In genomic region chr4:7360802-7361201, GRCh38 we compare ENCODE assay signal across 25 cellular contexts.
"Had no signal": no experiment of that assay in that cellular context is flagged by ENCODE, and none has a peak within 500 bp of the region (broad histone marks: within the 10 kb centered on the region; RNA-seq: fewer than 3 reads in every experiment).

No MANE protein-coding gene starts in this region.

- H3K4me3 ChIP-seq: ascending aorta, colonic mucosa, heart right ventricle, lower lobe of right lung, mucosa of descending colon, prostate gland, right atrium auricular region, tibial nerve had no signal

- H3K36me3 ChIP-seq: ascending aorta, brain microvascular endothelial cell, colonic mucosa, heart right ventricle, lower lobe of right lung, prostate gland, right atrium auricular region, tibial nerve had no signal

- H3K4me3 Mint-ChIP-seq: activated CD8-positive, alpha-beta T cell treated with anti-CD3 and anti-CD28 coated beads, Interleukin-2, amount 10 ng/mL, durations not matched to agents 7 days and 5 days; activated T-helper 17 cell treated with anti-CD3 and anti-CD28 coated beads, Interleukin-2, amount 50 U/mL, for 72 hours; naive thymus-derived CD4-positive, alpha-beta T cell; T-cell; T-helper 2 cell treated with Interferon-gamma antibody and Interleukin-4, amounts not matched to agents 5 μg/mL and 100 μg/mL, for 36 hours had no signal

- DNase-seq: activated CD4-positive, alpha-beta T cell treated with anti-CD3 and anti-CD28 coated beads, Interleukin-2, amount 50 U/mL, for 1 hour; activated CD4-positive, CD25-positive, alpha-beta regulatory T cell treated with anti-CD3 and anti-CD28 coated beads, Interleukin-2, amount 50 U/mL, for 72 hours; activated CD8-positive, alpha-beta T cell treated with anti-CD3 and anti-CD28 coated beads, Interleukin-2, amount 10 ng/mL, durations not matched to agents 7 days and 5 days; brain microvascular endothelial cell; central memory CD4-positive, alpha-beta T cell; islet precursor cell; lower lobe of right lung; mesendoderm; naive thymus-derived CD4-positive, alpha-beta T cell; stimulated activated CD4-positive, alpha-beta T cell treated with anti-CD3 and anti-CD28 coated beads, Interleukin-4, amount 100 ng/mL, for 24 hours; stimulated activated naive CD8-positive, alpha-beta T cell treated with anti-CD3 and anti-CD28 coated beads, Interleukin-15, Interleukin-2, amounts not matched to agents 100 U/mL and 50 U/mL, for 24 hours; T-cell; WERI-Rb-1 had no signal

- H3K4me1 ChIP-seq: colonic mucosa, prostate gland had no signal

- FAIRE-seq: TTC549, urothelium cell line had no signal

- H3K9me3 Mint-ChIP-seq: activated T-helper 17 cell treated with anti-CD3 and anti-CD28 coated beads, Interleukin-2, amount 50 U/mL, for 72 hours; T-cell; T-helper 2 cell treated with Interferon-gamma antibody and Interleukin-4, amounts not matched to agents 5 μg/mL and 100 μg/mL, for 36 hours had no signal

- H3K36me3 Mint-ChIP-seq: activated naive CD4-positive, alpha-beta T cell treated with anti-CD3 and anti-CD28 coated beads, Interleukin-2, amount 50 U/mL, for 72 hours; naive thymus-derived CD4-positive, alpha-beta T cell; T-cell had no signal

- H3K27me3 ChIP-seq: ascending aorta, colonic mucosa, right atrium auricular region, tibial nerve had no signal

- H3K27me3 Mint-ChIP-seq: activated T-helper 17 cell treated with anti-CD3 and anti-CD28 coated beads, Interleukin-2, amount 50 U/mL, for 72 hours had no signal

- ATAC-seq: activated CD8-positive, alpha-beta T cell treated with anti-CD3 and anti-CD28 coated beads, Interleukin-2, amount 10 ng/mL, durations not matched to agents 7 days and 5 days; activated naive CD4-positive, alpha-beta T cell treated with anti-CD3 and anti-CD28 coated beads, Interleukin-2, amount 50 U/mL, for 72 hours; activated T-helper 17 cell treated with anti-CD3 and anti-CD28 coated beads, Interleukin-2, amount 50 U/mL, for 72 hours; lower lobe of right lung; naive thymus-derived CD4-positive, alpha-beta T cell; stimulated activated naive CD8-positive, alpha-beta T cell treated with anti-CD3 and anti-CD28 coated beads, Interleukin-15, Interleukin-2, amounts not matched to agents 100 U/mL and 50 U/mL, for 24 hours; T-cell had no signal

- H3K9me3 ChIP-seq: ascending aorta, colonic mucosa, heart right ventricle, lower lobe of right lung, mucosa of descending colon, prostate gland, right atrium auricular region, tibial nerve had no signal

- H3K4me1 Mint-ChIP-seq: activated T-helper 17 cell treated with anti-CD3 and anti-CD28 coated beads, Interleukin-2, amount 50 U/mL, for 72 hours; naive thymus-derived CD4-positive, alpha-beta T cell; T-cell had no signal

- H3K27ac ChIP-seq: ascending aorta, brain microvascular endothelial cell, colonic mucosa, lower lobe of right lung, prostate gland, right atrium auricular region, tibial nerve had no signal

- H3K27ac Mint-ChIP-seq: activated CD8-positive, alpha-beta T cell treated with anti-CD3 and anti-CD28 coated beads, Interleukin-2, amount 10 ng/mL, durations not matched to agents 7 days and 5 days; activated T-helper 17 cell treated with anti-CD3 and anti-CD28 coated beads, Interleukin-2, amount 50 U/mL, for 72 hours; naive thymus-derived CD4-positive, alpha-beta T cell; T-cell; T-helper 2 cell treated with Interferon-gamma antibody and Interleukin-4, amounts not matched to agents 5 μg/mL and 100 μg/mL, for 36 hours had no signal
